In the genomic region with DNA sequence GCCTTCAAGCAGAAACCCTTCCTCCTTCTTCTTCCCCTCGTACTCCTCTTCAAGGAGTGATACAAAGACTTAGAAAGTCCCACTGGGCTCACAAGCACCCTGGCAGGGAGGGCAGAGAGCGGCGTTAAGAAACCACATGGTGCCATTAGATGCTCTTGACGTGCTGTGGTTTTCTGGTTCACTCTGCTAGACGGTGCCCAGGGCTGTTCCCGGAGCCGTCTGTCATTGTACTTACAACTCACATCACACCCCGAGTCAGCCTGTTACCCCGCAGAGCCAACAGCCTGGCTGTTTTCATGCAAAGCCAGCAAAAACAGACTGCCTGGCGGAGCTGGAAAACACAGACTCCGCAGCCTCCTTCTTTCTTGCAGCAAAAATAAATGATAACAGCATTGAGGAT, we compare ENCODE assay signal across 1 cellular context.
TF ChIP-seq lines count a peak whose summit lies in the region.

No MANE protein-coding gene starts in this region.

TF ChIP-seq in GM23338, 12 proteins besides CTCF, POLR2A, EP300 and RAD21 (continued from another document):
- TF ChIP-seq, protein P1, sequence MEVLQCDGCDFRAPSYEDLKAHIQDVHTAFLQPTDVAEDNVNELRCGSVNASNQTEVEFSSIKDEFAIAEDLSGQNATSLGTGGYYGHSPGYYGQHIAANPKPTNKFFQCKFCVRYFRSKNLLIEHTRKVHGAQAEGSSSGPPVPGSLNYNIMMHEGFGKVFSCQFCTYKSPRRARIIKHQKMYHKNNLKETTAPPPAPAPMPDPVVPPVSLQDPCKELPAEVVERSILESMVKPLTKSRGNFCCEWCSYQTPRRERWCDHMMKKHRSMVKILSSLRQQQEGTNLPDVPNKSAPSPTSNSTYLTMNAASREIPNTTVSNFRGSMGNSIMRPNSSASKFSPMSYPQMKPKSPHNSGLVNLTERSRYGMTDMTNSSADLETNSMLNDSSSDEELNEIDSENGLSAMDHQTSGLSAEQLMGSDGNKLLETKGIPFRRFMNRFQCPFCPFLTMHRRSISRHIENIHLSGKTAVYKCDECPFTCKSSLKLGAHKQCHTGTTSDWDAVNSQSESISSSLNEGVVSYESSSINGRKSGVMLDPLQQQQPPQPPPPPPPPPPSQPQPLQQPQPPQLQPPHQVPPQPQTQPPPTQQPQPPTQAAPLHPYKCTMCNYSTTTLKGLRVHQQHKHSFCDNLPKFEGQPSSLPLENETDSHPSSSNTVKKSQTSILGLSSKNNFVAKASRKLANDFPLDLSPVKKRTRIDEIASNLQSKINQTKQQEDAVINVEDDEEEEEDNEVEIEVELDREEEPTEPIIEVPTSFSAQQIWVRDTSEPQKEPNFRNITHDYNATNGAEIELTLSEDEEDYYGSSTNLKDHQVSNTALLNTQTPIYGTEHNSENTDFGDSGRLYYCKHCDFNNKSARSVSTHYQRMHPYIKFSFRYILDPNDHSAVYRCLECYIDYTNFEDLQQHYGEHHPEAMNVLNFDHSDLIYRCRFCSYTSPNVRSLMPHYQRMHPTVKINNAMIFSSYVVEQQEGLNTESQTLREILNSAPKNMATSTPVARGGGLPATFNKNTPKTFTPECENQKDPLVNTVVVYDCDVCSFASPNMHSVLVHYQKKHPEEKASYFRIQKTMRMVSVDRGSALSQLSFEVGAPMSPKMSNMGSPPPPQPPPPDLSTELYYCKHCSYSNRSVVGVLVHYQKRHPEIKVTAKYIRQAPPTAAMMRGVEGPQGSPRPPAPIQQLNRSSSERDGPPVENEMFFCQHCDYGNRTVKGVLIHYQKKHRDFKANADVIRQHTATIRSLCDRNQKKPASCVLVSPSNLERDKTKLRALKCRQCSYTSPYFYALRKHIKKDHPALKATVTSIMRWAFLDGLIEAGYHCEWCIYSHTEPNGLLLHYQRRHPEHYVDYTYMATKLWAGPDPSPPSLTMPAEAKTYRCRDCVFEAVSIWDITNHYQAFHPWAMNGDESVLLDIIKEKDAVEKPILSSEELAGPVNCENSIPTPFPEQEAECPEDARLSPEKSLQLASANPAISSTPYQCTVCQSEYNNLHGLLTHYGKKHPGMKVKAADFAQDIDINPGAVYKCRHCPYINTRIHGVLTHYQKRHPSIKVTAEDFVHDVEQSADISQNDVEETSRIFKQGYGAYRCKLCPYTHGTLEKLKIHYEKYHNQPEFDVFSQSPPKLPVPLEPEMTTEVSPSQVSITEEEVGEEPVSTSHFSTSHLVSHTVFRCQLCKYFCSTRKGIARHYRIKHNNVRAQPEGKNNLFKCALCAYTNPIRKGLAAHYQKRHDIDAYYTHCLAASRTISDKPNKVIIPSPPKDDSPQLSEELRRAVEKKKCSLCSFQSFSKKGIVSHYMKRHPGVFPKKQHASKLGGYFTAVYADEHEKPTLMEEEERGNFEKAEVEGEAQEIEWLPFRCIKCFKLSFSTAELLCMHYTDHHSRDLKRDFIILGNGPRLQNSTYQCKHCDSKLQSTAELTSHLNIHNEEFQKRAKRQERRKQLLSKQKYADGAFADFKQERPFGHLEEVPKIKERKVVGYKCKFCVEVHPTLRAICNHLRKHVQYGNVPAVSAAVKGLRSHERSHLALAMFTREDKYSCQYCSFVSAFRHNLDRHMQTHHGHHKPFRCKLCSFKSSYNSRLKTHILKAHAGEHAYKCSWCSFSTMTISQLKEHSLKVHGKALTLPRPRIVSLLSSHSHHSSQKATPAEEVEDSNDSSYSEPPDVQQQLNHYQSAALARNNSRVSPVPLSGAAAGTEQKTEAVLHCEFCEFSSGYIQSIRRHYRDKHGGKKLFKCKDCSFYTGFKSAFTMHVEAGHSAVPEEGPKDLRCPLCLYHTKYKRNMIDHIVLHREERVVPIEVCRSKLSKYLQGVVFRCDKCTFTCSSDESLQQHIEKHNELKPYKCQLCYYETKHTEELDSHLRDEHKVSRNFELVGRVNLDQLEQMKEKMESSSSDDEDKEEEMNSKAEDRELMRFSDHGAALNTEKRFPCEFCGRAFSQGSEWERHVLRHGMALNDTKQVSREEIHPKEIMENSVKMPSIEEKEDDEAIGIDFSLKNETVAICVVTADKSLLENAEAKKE (CRISPR knock-in tag; IDR thresholded peaks at IDR 0.05) = no peak
- TF ChIP-seq STAT1 (IDR thresholded peaks at IDR 0.05; ENCODE audit: unreplicated experiment) (no peak), EZH2 (IDR thresholded peaks at IDR 0.05; ENCODE audit: low read depth, unreplicated experiment) (no peak), EZH2phosphoT487 (IDR thresholded peaks at IDR 0.05; ENCODE audit: unreplicated experiment) (no peak)
